ENCODE assay signal across 9 cellular contexts in the genomic region with DNA sequence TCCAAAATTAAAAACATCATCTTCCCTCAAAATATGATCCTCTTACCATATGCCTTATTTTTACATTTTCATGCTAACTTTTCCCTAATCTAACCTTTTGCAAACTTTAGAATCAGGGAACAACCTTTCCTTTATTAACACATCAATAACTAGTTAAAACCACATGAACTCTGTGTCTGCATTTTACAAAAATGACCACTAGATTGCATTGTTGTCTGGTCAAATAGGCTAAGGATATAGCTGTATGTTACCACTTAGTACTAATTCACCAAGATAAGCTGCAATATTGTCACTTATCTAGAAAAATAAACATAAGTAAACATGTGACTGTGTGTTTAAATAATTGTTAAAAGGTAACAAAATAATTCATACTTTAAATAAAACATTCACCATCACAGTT.
DNase-seq lines count a peak whose midpoint lies in the region; FAIRE-seq and TF ChIP-seq lines count a peak whose summit lies in the region.
"Had no signal": no experiment of that assay in that cellular context is flagged by ENCODE, and none has a peak within 500 bp of the region (broad histone marks: within the 10 kb centered on the region; RNA-seq: fewer than 3 reads in every experiment).

No MANE protein-coding gene starts in this region.

- no peaks in the 10 kb centered on the region for H3K27me3 Mint-ChIP-seq in activated CD4-positive, alpha-beta memory T cell treated with anti-CD3 and anti-CD28 coated beads, Interleukin-2, amount 10 ng/mL, durations not matched to agents 7 days and 5 days

- H3K9me3 Mint-ChIP-seq in activated CD4-positive, alpha-beta memory T cell treated with anti-CD3 and anti-CD28 coated beads, Interleukin-2, amount 10 ng/mL, durations not matched to agents 7 days and 5 days: peaks cover 15% of the 10 kb centered on the region

- FAIRE-seq in TTC549 (lab: Jason Lieb, UNC): peak; percentile 90

- TF ChIP-seq CTCF in HFF-Myc (IDR thresholded peaks at IDR 0.05; ENCODE audit: low read depth, low read length, missing control alignments): peak; percentile 9

- no peak overlapping the region for H3K4me3 Mint-ChIP-seq in activated CD4-positive, alpha-beta memory T cell treated with anti-CD3 and anti-CD28 coated beads, Interleukin-2, amount 10 ng/mL, durations not matched to agents 7 days and 5 days

- CTCF ChIA-PET in HEK293T (lab: Yijun Ruan, JAX): interaction anchor here (0.9 kb wide), 1 partner anchor 209 kb away, joined by 3 read pairs; a partner anchor contains a TSS
- CTCF ChIA-PET in activated CD4-positive, alpha-beta memory T cell treated with anti-CD3 and anti-CD28 coated beads, Interleukin-2, amount 10 ng/mL, durations not matched to agents 7 days and 5 days (lab: Charles Lee): interaction anchor here (1.2 kb wide), 1 partner anchor 176 kb away, joined by 3 read pairs; no protein-coding TSS in a partner anchor

- H3K4me3 ChIP-seq in HFF-Myc (replicated peaks; ENCODE audit: low read depth, low read length): no peak overlapping the region
- H3K4me3 ChIP-seq: lung had no signal

- POLR2A ChIA-PET in HEK293T (lab: Yijun Ruan, JAX): no interaction called here
- POLR2A ChIA-PET in activated CD4-positive, alpha-beta memory T cell treated with anti-CD3 and anti-CD28 coated beads, Interleukin-2, amount 10 ng/mL, durations not matched to agents 7 days and 5 days (lab: Charles Lee): no interaction called here

- H3K36me3 Mint-ChIP-seq in activated CD4-positive, alpha-beta memory T cell treated with anti-CD3 and anti-CD28 coated beads, Interleukin-2, amount 10 ng/mL, durations not matched to agents 7 days and 5 days (ENCODE audit: low read depth): peaks cover 24% of the 10 kb centered on the region

- H3K4me1 Mint-ChIP-seq in activated CD4-positive, alpha-beta memory T cell treated with anti-CD3 and anti-CD28 coated beads, Interleukin-2, amount 10 ng/mL, durations not matched to agents 7 days and 5 days: no peaks in the 10 kb centered on the region

- no peak overlapping the region for H3K27ac Mint-ChIP-seq in activated CD4-positive, alpha-beta memory T cell treated with anti-CD3 and anti-CD28 coated beads, Interleukin-2, amount 10 ng/mL, durations not matched to agents 7 days and 5 days

- DNase-seq in DMS53 (lab: John Stamatoyannopoulos, UW) (peak; percentile 40), HFF-Myc (ENCODE audit: extremely low read depth, low read depth) (no peak), left kidney (ENCODE audit: low read depth, low spot score) (peak; percentile 16), activated gamma-delta T cell (lab: John Stamatoyannopoulos, UW) (no peak), HEK293T (ENCODE audit: extremely low spot score) (no peak)
- DNase-seq in activated CD4-positive, CD25-positive, alpha-beta regulatory T cell treated with anti-CD3 and anti-CD28 coated beads, Interleukin-2, amount 50 U/mL, for 72 hours: no peak
- DNase-seq in activated CD4-positive, alpha-beta memory T cell treated with anti-CD3 and anti-CD28 coated beads, Interleukin-2, amount 10 ng/mL, durations not matched to agents 7 days and 5 days: no peak

TF ChIP-seq in HEK293T, 16 proteins besides CTCF, POLR2A, EP300 and RAD21:
- TF ChIP-seq ZNF384 (IDR thresholded peaks at IDR 0.05): no peak
- no peak for TF ChIP-seq FOXA1 (IDR thresholded peaks at IDR 0.05)
- TF ChIP-seq HDGF (IDR thresholded peaks at IDR 0.05; ENCODE audit: borderline replicate concordance): no peak
- TF ChIP-seq, protein P1, sequence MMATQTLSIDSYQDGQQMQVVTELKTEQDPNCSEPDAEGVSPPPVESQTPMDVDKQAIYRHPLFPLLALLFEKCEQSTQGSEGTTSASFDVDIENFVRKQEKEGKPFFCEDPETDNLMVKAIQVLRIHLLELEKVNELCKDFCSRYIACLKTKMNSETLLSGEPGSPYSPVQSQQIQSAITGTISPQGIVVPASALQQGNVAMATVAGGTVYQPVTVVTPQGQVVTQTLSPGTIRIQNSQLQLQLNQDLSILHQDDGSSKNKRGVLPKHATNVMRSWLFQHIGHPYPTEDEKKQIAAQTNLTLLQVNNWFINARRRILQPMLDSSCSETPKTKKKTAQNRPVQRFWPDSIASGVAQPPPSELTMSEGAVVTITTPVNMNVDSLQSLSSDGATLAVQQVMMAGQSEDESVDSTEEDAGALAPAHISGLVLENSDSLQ (IDR thresholded peaks at IDR 0.05): no peak
- TF ChIP-seq BHLHE40 (IDR thresholded peaks at IDR 0.05; ENCODE audit: borderline replicate concordance): no peak
- TF ChIP-seq L3MBTL2 (conservative IDR thresholded peaks at IDR 0.05): no peak
- TF ChIP-seq SP1 (IDR thresholded peaks at IDR 0.05): no peak

Comparison
In these comparisons a context has a peak if more than half of its experiments do, and no peak if none do; other contexts are left out.
1. DNase-seq: peak in DMS53 (single experiment) and left kidney (single experiment); none in HFF-Myc (single experiment), activated gamma-delta T cell (single experiment), HEK293T (single experiment), activated CD4-positive, CD25-positive, alpha-beta regulatory T cell treated with anti-CD3 and anti-CD28 coated beads, Interleukin-2, amount 50 U/mL, for 72 hours (single experiment) and activated CD4-positive, alpha-beta memory T cell treated with anti-CD3 and anti-CD28 coated beads, Interleukin-2, amount 10 ng/mL, durations not matched to agents 7 days and 5 days (single experiment).